In the genomic region with DNA sequence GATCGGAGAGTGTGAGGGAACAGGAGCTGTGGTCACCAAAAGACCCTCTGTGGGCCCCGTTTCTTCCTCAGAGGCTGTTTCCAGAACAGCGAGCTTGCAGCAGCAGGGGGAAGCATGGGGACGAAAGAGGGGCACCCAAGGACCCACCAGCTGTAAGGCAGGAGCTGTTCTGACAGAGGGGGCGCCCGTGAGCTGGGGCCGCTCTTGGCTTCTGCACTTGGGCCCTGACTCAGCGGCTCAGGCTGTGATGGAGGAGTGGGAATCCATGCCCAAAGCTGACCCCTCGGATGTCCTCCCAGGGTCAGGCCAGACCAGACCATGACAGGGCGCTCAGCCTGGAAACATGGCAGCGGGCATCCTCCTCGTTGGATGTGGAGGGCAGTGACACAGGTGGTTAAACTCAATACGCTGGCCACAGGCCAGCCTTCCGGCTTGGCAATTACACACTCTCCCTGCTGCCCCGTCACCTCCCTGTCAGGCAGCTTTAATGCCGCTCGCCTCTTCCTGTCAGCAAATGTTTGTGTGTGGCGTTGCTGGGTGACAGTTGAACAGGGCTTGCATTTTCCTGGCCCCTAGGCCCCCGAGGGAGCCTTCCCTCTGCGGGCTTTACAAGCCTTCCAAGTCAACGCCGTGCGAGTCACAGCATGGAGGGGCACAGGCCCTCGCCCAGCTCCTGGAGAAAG, we compare ENCODE assay signal across 1 cellular context.
TF ChIP-seq lines count a peak whose summit lies in the region.

No MANE protein-coding gene starts in this region.

TF ChIP-seq in GM12878, 131 proteins besides CTCF, POLR2A, EP300 and RAD21 (continued from another document):
- TF ChIP-seq YY1 (IDR thresholded peaks at IDR 0.05; ENCODE audit: low read depth, low read length) (no peak), TCF7 (IDR thresholded peaks at IDR 0.05; ENCODE audit: borderline replicate concordance) (no peak)
TF ChIP-seq in GM12878: peak in this region for 0.
